In genomic region chr11:64178203-64178602, GRCh38 we compare ENCODE assay signal across 26 cellular contexts. TPM values are rescaled to one million over a fixed set of nuclear protein-coding genes. Genes with fewer than 3 reads are reported as not detected.
DNase-seq lines count a peak whose midpoint lies in the region; ATAC-seq lines count a peak whose summit lies in the region.
"Had no signal": no experiment of that assay in that cellular context is flagged by ENCODE, and none has a peak within 500 bp of the region (broad histone marks: within the 10 kb centered on the region; RNA-seq: fewer than 3 reads in every experiment).

No MANE protein-coding gene starts in this region.

- no peaks in the 10 kb centered on the region for H3K36me3 Mint-ChIP-seq in activated T-cell treated with anti-CD3 and anti-CD28 coated beads, Interleukin-2, amount 50 U/mL, for 4 hours (ENCODE audit: insufficient read depth)
- no peaks in the 10 kb centered on the region for H3K36me3 Mint-ChIP-seq in activated T-helper 17 cell treated with anti-CD3 and anti-CD28 coated beads, Interleukin-2, amount 50 U/mL, for 72 hours (ENCODE audit: low read depth)
- H3K36me3 Mint-ChIP-seq: CD4-positive, CD25-positive, alpha-beta regulatory T cell had no signal

- peak overlapping the region; percentile 1 for H3K27ac Mint-ChIP-seq in activated T-helper 17 cell treated with anti-CD3 and anti-CD28 coated beads, Interleukin-2, amount 50 U/mL, for 72 hours
- H3K27ac Mint-ChIP-seq in stimulated activated naive CD8-positive, alpha-beta T cell treated with anti-CD3 and anti-CD28 coated beads, Interleukin-15, amount 100 ng/mL, for 72 hours: no peak overlapping the region
- H3K27ac Mint-ChIP-seq: H9, HFFc6 had no signal

- H3K4me3 Mint-ChIP-seq in activated T-cell treated with anti-CD3 and anti-CD28 coated beads, Interleukin-2, amount 50 U/mL, for 4 hours: no peak overlapping the region
- no peak overlapping the region for H3K4me3 Mint-ChIP-seq in activated T-helper 17 cell treated with anti-CD3 and anti-CD28 coated beads, Interleukin-2, amount 50 U/mL, for 72 hours
- no peak overlapping the region for H3K4me3 Mint-ChIP-seq in stimulated activated naive CD8-positive, alpha-beta T cell treated with anti-CD3 and anti-CD28 coated beads, Interleukin-15, amount 100 ng/mL, for 72 hours
- H3K4me3 Mint-ChIP-seq: H9, HFFc6 had no signal

- peaks cover 24% of the 10 kb centered on the region for H3K4me1 Mint-ChIP-seq in activated T-cell treated with anti-CD3 and anti-CD28 coated beads, Interleukin-2, amount 50 U/mL, for 4 hours (ENCODE audit: low read depth)
- peaks cover 12% of the 10 kb centered on the region for H3K4me1 Mint-ChIP-seq in activated T-helper 17 cell treated with anti-CD3 and anti-CD28 coated beads, Interleukin-2, amount 50 U/mL, for 72 hours
- H3K4me1 Mint-ChIP-seq in stimulated activated naive CD8-positive, alpha-beta T cell treated with anti-CD3 and anti-CD28 coated beads, Interleukin-15, amount 100 ng/mL, for 72 hours: peaks cover 48% of the 10 kb centered on the region

- DNase-seq in activated T-cell treated with anti-CD3 and anti-CD28 coated beads, Interleukin-2, amount 50 U/mL, for 4 hours: no peak
- no peak for DNase-seq in activated T-cell treated with anti-CD3 and anti-CD28 coated beads, Interleukin-2, amount 50 U/mL, for 48 hours
- DNase-seq in MV-4-11 (lab: John Stamatoyannopoulos, UW) (peak; percentile 76), GF-D8 (lab: John Stamatoyannopoulos, UW) (no peak), NCI-H345 treated with DMSO at 0.1 percent for 48 hours (lab: John Stamatoyannopoulos, UW; ENCODE audit: unreplicated experiment) (no peak)
- no peak for DNase-seq in stimulated activated naive CD8-positive, alpha-beta T cell treated with anti-CD3 and anti-CD28 coated beads, Interleukin-15, amount 100 ng/mL, for 72 hours
- DNase-seq: BE2C; Caco-2; CD4-positive, CD25-positive, alpha-beta regulatory T cell; DMS 273 treated with DMSO at 0.1 percent for 48 hours; DMS79 treated with DMSO at 0.1 percent for 48 hours; GM23248; H9; HFFc6; KBM-7; MM.1S; NCI-H1694; NCI-H2081; NCI-H2171; NCI-H446; NCI-H526; PC-3; SHP77 had no signal

- peaks cover 4% of the 10 kb centered on the region for H3K9me3 Mint-ChIP-seq in activated T-cell treated with anti-CD3 and anti-CD28 coated beads, Interleukin-2, amount 50 U/mL, for 4 hours
- H3K9me3 Mint-ChIP-seq in activated T-helper 17 cell treated with anti-CD3 and anti-CD28 coated beads, Interleukin-2, amount 50 U/mL, for 72 hours: no peaks in the 10 kb centered on the region
- peaks cover 0 to 8% of the 10 kb centered on the region in 2 donors for H3K9me3 Mint-ChIP-seq in stimulated activated naive CD8-positive, alpha-beta T cell treated with anti-CD3 and anti-CD28 coated beads, Interleukin-15, amount 100 ng/mL, for 72 hours

- ATAC-seq in activated T-cell treated with anti-CD3 and anti-CD28 coated beads, Interleukin-2, amount 50 U/mL, for 4 hours: peak; percentile 39 to 49
- ATAC-seq in activated T-helper 17 cell treated with anti-CD3 and anti-CD28 coated beads, Interleukin-2, amount 50 U/mL, for 72 hours (replicated peaks): peak; percentile 61
- ATAC-seq in stimulated activated naive CD8-positive, alpha-beta T cell treated with anti-CD3 and anti-CD28 coated beads, Interleukin-15, amount 100 ng/mL, for 72 hours: peak; percentile 63
- ATAC-seq in HG03159 (IDR thresholded peaks at IDR 0.05; ENCODE audit: unreplicated experiment): no peak
- ATAC-seq: HepG2, PC-3 had no signal

- H3K27me3 Mint-ChIP-seq in activated T-cell treated with anti-CD3 and anti-CD28 coated beads, Interleukin-2, amount 50 U/mL, for 4 hours (ENCODE audit: low read depth): no peaks in the 10 kb centered on the region
- no peaks in the 10 kb centered on the region for H3K27me3 Mint-ChIP-seq in activated T-helper 17 cell treated with anti-CD3 and anti-CD28 coated beads, Interleukin-2, amount 50 U/mL, for 72 hours
- H3K27me3 Mint-ChIP-seq in stimulated activated naive CD8-positive, alpha-beta T cell treated with anti-CD3 and anti-CD28 coated beads, Interleukin-15, amount 100 ng/mL, for 72 hours: no peaks in the 10 kb centered on the region
- H3K27me3 Mint-ChIP-seq: CD4-positive, CD25-positive, alpha-beta regulatory T cell had no signal

RNA-seq across cellular contexts. Expression of gene STIP1, which starts 7.8 kb away (rescaled TPM):
- 100 to 1,000 TPM; 439 to 477 (median 457) TPM for total RNA-seq in activated T-cell treated with anti-CD3 and anti-CD28 coated beads, Interleukin-2, amount 50 U/mL, for 4 hours
- 100 to 1,000 TPM; 259 to 462 TPM for total RNA-seq in activated T-helper 17 cell treated with anti-CD3 and anti-CD28 coated beads, Interleukin-2, amount 50 U/mL, for 72 hours

RNA-seq across cellular contexts. Expression of gene MACROD1, which starts 12.3 kb away (rescaled TPM):
- 10 to 100 TPM; 16.5 to 17.8 (median 17.1) TPM for total RNA-seq in activated T-cell treated with anti-CD3 and anti-CD28 coated beads, Interleukin-2, amount 50 U/mL, for 4 hours
- 1 to 10 TPM; 5.4 to 9.6 TPM for total RNA-seq in activated T-helper 17 cell treated with anti-CD3 and anti-CD28 coated beads, Interleukin-2, amount 50 U/mL, for 72 hours

RNA-seq across cellular contexts. Expression of gene FERMT3, which starts 28.3 kb away (rescaled TPM):
- total RNA-seq in activated T-cell treated with anti-CD3 and anti-CD28 coated beads, Interleukin-2, amount 50 U/mL, for 4 hours: 100 to 1,000 TPM; 368 to 444 (median 399) TPM
- 100 to 1,000 TPM; 172 to 191 TPM for total RNA-seq in activated T-helper 17 cell treated with anti-CD3 and anti-CD28 coated beads, Interleukin-2, amount 50 U/mL, for 72 hours
- total RNA-seq: HepG2 had no signal

RNA-seq across cellular contexts. Expression of gene TRPT1, which starts 47.8 kb away (rescaled TPM):
- total RNA-seq in activated T-cell treated with anti-CD3 and anti-CD28 coated beads, Interleukin-2, amount 50 U/mL, for 4 hours: 10 to 100 TPM; 24.3 to 31.0 (median 28.6) TPM
- 10 to 100 TPM; 20.3 to 48.4 TPM for total RNA-seq in activated T-helper 17 cell treated with anti-CD3 and anti-CD28 coated beads, Interleukin-2, amount 50 U/mL, for 72 hours

RNA-seq across cellular contexts. Expression of gene NUDT22, which starts 47.9 kb away (rescaled TPM):
- 10 to 100 TPM; 82.4 to 88.3 (median 86.1) TPM for total RNA-seq in activated T-cell treated with anti-CD3 and anti-CD28 coated beads, Interleukin-2, amount 50 U/mL, for 4 hours
- total RNA-seq in activated T-helper 17 cell treated with anti-CD3 and anti-CD28 coated beads, Interleukin-2, amount 50 U/mL, for 72 hours: 10 to 100 TPM; 77.4 to 98.4 TPM
